In the genomic region with DNA sequence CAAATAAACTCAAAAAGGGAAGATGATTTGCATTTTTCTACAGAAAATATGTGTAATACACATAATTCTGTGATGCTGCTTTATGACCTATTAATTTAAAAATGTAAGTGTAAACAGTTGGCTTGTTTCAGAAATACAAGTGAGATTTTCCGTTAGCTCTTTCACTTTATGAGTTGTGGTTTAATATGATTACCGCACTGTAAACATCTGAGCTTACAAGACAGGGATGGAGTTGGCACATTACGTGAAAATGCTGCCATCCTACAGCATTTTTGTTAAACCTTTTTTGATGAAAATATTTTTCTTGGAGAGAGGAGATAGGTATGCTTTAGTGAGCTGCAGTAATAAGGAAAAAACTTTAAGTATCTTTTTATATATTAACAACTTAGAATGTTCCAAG, we compare ENCODE assay signal across 23 cellular contexts.
"Had no signal": no experiment of that assay in that cellular context is flagged by ENCODE, and none has a peak within 500 bp of the region (broad histone marks: within the 10 kb centered on the region; RNA-seq: fewer than 3 reads in every experiment).

No MANE protein-coding gene starts in this region.

- H3K27ac Mint-ChIP-seq: activated CD4-positive, alpha-beta memory T cell treated with anti-CD3 and anti-CD28 coated beads, Interleukin-2, amount 10 ng/mL, durations not matched to agents 7 days and 5 days; activated CD4-positive, alpha-beta T cell treated with anti-CD3 and anti-CD28 coated beads, Interleukin-2, amount 10 ng/mL, durations not matched to agents 24 days and 14 days; activated naive CD4-positive, alpha-beta T cell treated with anti-CD3 and anti-CD28 coated beads, Interleukin-2, amount 10 ng/mL, durations not matched to agents 7 days and 5 days; activated naive CD8-positive, alpha-beta T cell treated with anti-CD3 and anti-CD28 coated beads, Interleukin-2, amount 10 ng/mL, durations not matched to agents 7 days and 5 days; activated T-cell treated with anti-CD3 and anti-CD28 coated beads, Interleukin-2, amount 50 U/mL, for 24 hours; endodermal cell; immature natural killer cell; mesothelial cell of epicardium; naive thymus-derived CD4-positive, alpha-beta T cell had no signal

- H3K9me3 ChIP-seq: heart left ventricle, right atrium auricular region, tibial nerve had no signal

- H3K4me3 Mint-ChIP-seq: activated CD4-positive, alpha-beta memory T cell treated with anti-CD3 and anti-CD28 coated beads, Interleukin-2, amount 10 ng/mL, durations not matched to agents 7 days and 5 days; activated CD4-positive, alpha-beta T cell treated with anti-CD3 and anti-CD28 coated beads, Interleukin-2, amount 10 ng/mL, durations not matched to agents 24 days and 14 days; activated naive CD4-positive, alpha-beta T cell treated with anti-CD3 and anti-CD28 coated beads, Interleukin-2, amount 10 ng/mL, durations not matched to agents 7 days and 5 days; activated naive CD8-positive, alpha-beta T cell treated with anti-CD3 and anti-CD28 coated beads, Interleukin-2, amount 10 ng/mL, durations not matched to agents 7 days and 5 days; activated T-cell treated with anti-CD3 and anti-CD28 coated beads, Interleukin-2, amount 50 U/mL, for 24 hours; endodermal cell; immature natural killer cell; mesothelial cell of epicardium; naive thymus-derived CD4-positive, alpha-beta T cell; neural crest cell had no signal

- H3K9me3 Mint-ChIP-seq: activated CD4-positive, alpha-beta T cell treated with anti-CD3 and anti-CD28 coated beads, Interleukin-2, amount 10 ng/mL, durations not matched to agents 24 days and 14 days; activated T-cell treated with anti-CD3 and anti-CD28 coated beads, Interleukin-2, amount 50 U/mL, for 24 hours; endodermal cell; mesothelial cell of epicardium; neural crest cell had no signal

- H3K27ac ChIP-seq: heart left ventricle, right atrium auricular region, tibial nerve had no signal

- H3K36me3 Mint-ChIP-seq: activated naive CD4-positive, alpha-beta T cell treated with anti-CD3 and anti-CD28 coated beads, Interleukin-2, amount 10 ng/mL, durations not matched to agents 7 days and 5 days; activated naive CD8-positive, alpha-beta T cell treated with anti-CD3 and anti-CD28 coated beads, Interleukin-2, amount 10 ng/mL, durations not matched to agents 7 days and 5 days; immature natural killer cell; mesothelial cell of epicardium; naive thymus-derived CD4-positive, alpha-beta T cell had no signal

- H3K4me1 Mint-ChIP-seq: activated CD4-positive, alpha-beta memory T cell treated with anti-CD3 and anti-CD28 coated beads, Interleukin-2, amount 10 ng/mL, durations not matched to agents 7 days and 5 days; activated CD4-positive, alpha-beta T cell treated with anti-CD3 and anti-CD28 coated beads, Interleukin-2, amount 10 ng/mL, durations not matched to agents 24 days and 14 days; activated naive CD4-positive, alpha-beta T cell treated with anti-CD3 and anti-CD28 coated beads, Interleukin-2, amount 10 ng/mL, durations not matched to agents 7 days and 5 days; activated naive CD8-positive, alpha-beta T cell treated with anti-CD3 and anti-CD28 coated beads, Interleukin-2, amount 10 ng/mL, durations not matched to agents 7 days and 5 days; immature natural killer cell; naive thymus-derived CD4-positive, alpha-beta T cell; neural crest cell had no signal

- ATAC-seq: esophagus mucosa; heart left ventricle; naive thymus-derived CD4-positive, alpha-beta T cell had no signal

- H3K27me3 ChIP-seq: heart left ventricle, right atrium auricular region, tibial nerve had no signal

- DNase-seq: activated CD4-positive, alpha-beta memory T cell treated with anti-CD3 and anti-CD28 coated beads, Interleukin-2, amount 10 ng/mL, durations not matched to agents 7 days and 5 days; activated CD4-positive, alpha-beta T cell treated with anti-CD3 and anti-CD28 coated beads, Interleukin-2, amount 10 ng/mL, durations not matched to agents 24 days and 14 days; activated CD4-positive, CD25-positive, alpha-beta regulatory T cell treated with anti-CD3 and anti-CD28 coated beads, Interleukin-2, amount 50 U/mL, for 72 hours; activated CD8-positive, alpha-beta memory T cell treated with anti-CD3 and anti-CD28 coated beads, Interleukin-2, amount 50 U/mL, for 48 hours; activated gamma-delta T cell; activated naive CD4-positive, alpha-beta T cell treated with anti-CD3 and anti-CD28 coated beads, Interleukin-2, amount 10 ng/mL, durations not matched to agents 7 days and 5 days; activated naive CD8-positive, alpha-beta T cell treated with anti-CD3 and anti-CD28 coated beads, Interleukin-2, amount 10 ng/mL, durations not matched to agents 7 days and 5 days; activated T-cell treated with anti-CD3 and anti-CD28 coated beads, Interleukin-2, amount 50 U/mL, for 24 hours; amniotic stem cell; endodermal cell; heart left ventricle; hypothalamus; immature natural killer cell; naive thymus-derived CD4-positive, alpha-beta T cell; nucleus accumbens; stimulated activated CD4-positive, alpha-beta T cell treated with anti-CD3 and anti-CD28 coated beads, Interleukin-2, amount 100 ng/mL, for 48 hours; stimulated activated naive CD4-positive, alpha-beta T cell treated with Interleukin-2 at 50 U/mL for 16 hours; T-helper 2 cell had no signal

- H3K36me3 ChIP-seq: heart left ventricle, right atrium auricular region, tibial nerve had no signal

- H3K27me3 Mint-ChIP-seq: activated CD4-positive, alpha-beta memory T cell treated with anti-CD3 and anti-CD28 coated beads, Interleukin-2, amount 10 ng/mL, durations not matched to agents 7 days and 5 days; activated CD4-positive, alpha-beta T cell treated with anti-CD3 and anti-CD28 coated beads, Interleukin-2, amount 10 ng/mL, durations not matched to agents 24 days and 14 days; activated naive CD4-positive, alpha-beta T cell treated with anti-CD3 and anti-CD28 coated beads, Interleukin-2, amount 10 ng/mL, durations not matched to agents 7 days and 5 days; activated naive CD8-positive, alpha-beta T cell treated with anti-CD3 and anti-CD28 coated beads, Interleukin-2, amount 10 ng/mL, durations not matched to agents 7 days and 5 days; activated T-cell treated with anti-CD3 and anti-CD28 coated beads, Interleukin-2, amount 50 U/mL, for 24 hours; naive thymus-derived CD4-positive, alpha-beta T cell had no signal

- H3K4me3 ChIP-seq: heart left ventricle, right atrium auricular region, tibial nerve had no signal

- H3K4me1 ChIP-seq: right atrium auricular region had no signal
